In the genomic region with DNA sequence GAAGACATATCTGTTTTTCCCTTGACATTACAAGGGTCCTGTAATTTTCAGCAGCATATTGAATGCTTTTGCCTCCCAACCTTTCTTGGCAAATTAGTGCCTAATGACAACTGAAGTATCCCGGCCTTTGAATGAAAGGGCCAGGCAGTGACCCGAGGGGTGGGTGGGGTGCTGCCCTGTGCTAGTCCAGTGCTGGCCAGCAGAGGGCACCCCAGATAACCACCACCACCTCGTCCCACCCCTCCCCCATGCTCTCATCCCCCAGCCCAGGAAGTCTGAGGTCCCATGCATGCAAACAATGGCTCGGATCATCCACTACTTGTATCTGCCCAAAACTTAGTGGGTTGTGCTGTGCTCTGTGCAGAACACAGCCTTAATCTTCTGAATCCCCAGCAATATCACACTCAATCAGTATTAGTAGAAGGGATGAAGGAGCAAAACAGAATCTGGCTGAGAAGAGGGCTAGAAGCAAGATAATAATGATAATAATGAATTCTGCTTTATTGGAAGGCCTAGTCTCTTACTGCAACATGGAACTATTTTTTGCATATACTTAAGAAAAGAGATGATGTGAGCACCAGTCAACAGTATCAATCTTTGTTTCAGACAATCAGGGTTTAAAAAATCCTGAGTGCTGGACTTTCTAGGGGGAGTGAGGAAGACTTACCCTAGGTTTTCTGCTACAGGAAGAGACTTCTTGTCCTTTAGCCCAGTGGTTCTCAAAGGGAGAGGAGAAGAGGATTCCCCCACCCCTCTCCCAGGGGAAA, we compare ENCODE assay signal across 8 cellular contexts. TPM values are rescaled to one million over a fixed set of nuclear protein-coding genes. Genes with fewer than 3 reads are reported as not detected.
DNase-seq lines count a peak whose midpoint lies in the region; ATAC-seq, FAIRE-seq and TF ChIP-seq lines count a peak whose summit lies in the region.

No MANE protein-coding gene starts in this region.

- H3K9me3 ChIP-seq in HEK293 (ENCODE audit: control insufficient read depth, insufficient read depth, low read depth, low read length): no peaks in the 10 kb centered on the region
- no peaks in the 10 kb centered on the region for H3K9me3 ChIP-seq in H1 (ENCODE audit: insufficient read depth in 2 of 2, low read depth in 1 of 2, low read length in 1 of 2)
- H3K9me3 ChIP-seq in mucosa of descending colon: no peaks in the 10 kb centered on the region

- intact Hi-C loops in mucosa of descending colon (cut with DNase I, micrococcal nuclease): no loop called here

- H3K36me3 ChIP-seq in HEK293 (ENCODE audit: control insufficient read depth in 2 of 2, insufficient read depth in 1 of 2, low read length in 2 of 2) (no peaks in the 10 kb centered on the region), H1 (ENCODE audit: control insufficient read depth in 2 of 4, insufficient read depth in 4 of 4, low read length in 3 of 4) (no peaks in the 10 kb centered on the region), mucosa of descending colon (ENCODE audit: low read depth) (no peaks in the 10 kb centered on the region)

- FAIRE-seq in H1 (lab: Jason Lieb, UNC): peak; percentile 82

- H3K27me3 ChIP-seq in H1 (replicated peaks in 1 of 4; ENCODE audit: control insufficient read depth in 3 of 4, extremely low read depth in 1 of 4, insufficient read depth in 3 of 4, low read length in 3 of 4): peaks cover 3 to 22% (median 18%) of the 10 kb centered on the region in 4 experiments

- WGBS in H1 (ENCODE audit: extremely low coverage in 1 of 2, insufficient coverage in 1 of 2, insufficient read length in 1 of 2, insufficient replicate concordance in 2 of 2, low coverage in 1 of 2, low lambda C conversion rate in 2 of 2, missing lambda C conversion rate in 1 of 2), 2 experiments: 22% methylated on average over 4 of the region's 4 CpGs; no CpG with 5 or more reads in 1 of the 2 experiments

- no peak for TF ChIP-seq POLR2A in H1 (IDR thresholded peaks at IDR 0.05; ENCODE audit: control extremely low read depth in 1 of 2, low read depth in 2 of 2, low read length in 2 of 2)

- peaks cover 13% of the 10 kb centered on the region; the same call in 1 of the 2 replicates for H3K23me2 ChIP-seq in H1 (ENCODE audit: low read depth, low read length)

- H3K4me1 ChIP-seq in HEK293 (ENCODE audit: control insufficient read depth, insufficient read depth, low read length) (peaks cover 3% of the 10 kb centered on the region; the same call in 1 of the 2 replicates), H1 (replicated peaks in 1 of 4; ENCODE audit: control insufficient read depth in 3 of 4, insufficient read depth in 4 of 4, low read length in 3 of 4) (peaks cover 8 to 14% (median 12%) of the 10 kb centered on the region in 4 experiments), mucosa of descending colon (ENCODE audit: low read depth) (peaks cover 10% of the 10 kb centered on the region)

- no peak overlapping the region for H3K14ac ChIP-seq in H1 (ENCODE audit: insufficient read length)

- H3K79me2 ChIP-seq in H1 (ENCODE audit: control insufficient read depth in 1 of 2, insufficient read depth in 2 of 2, low read length in 2 of 2): no peaks in the 10 kb centered on the region

- CTCF ChIA-PET in HEK293 (lab: Yijun Ruan, JAX) (interaction anchor here (0.7 to 2.0 kb wide), 5 partner anchors 10 to 45 kb away, joined by 3 to 14 read pairs (median 4); no protein-coding TSS in a partner anchor), H1 (lab: Charles Lee; ENCODE audit: partially characterized antibody) (interaction anchor here (0.9 to 4.5 kb wide), 20 partner anchors 10 to 410 kb away, joined by 3 to 39 read pairs (median 4); no protein-coding TSS in a partner anchor)

- no peak overlapping the region for H3K9ac ChIP-seq in H1 (replicated peaks in 1 of 4; ENCODE audit: extremely low read depth in 1 of 4, low read depth in 3 of 4, low read length in 3 of 4)

- H3K4me3 ChIP-seq in HEK293 (ENCODE audit: low read depth, low read length) (no peak overlapping the region), H1 (ENCODE audit: extremely low read depth in 1 of 4, insufficient read depth in 2 of 4, low read depth in 3 of 4, low read length in 4 of 4) (peak overlapping the region in 1 of 4 experiments; percentile 11; a peak in 1 of 8 replicates), mucosa of descending colon (no peak overlapping the region)

- H3K79me1 ChIP-seq in H1 (ENCODE audit: low read depth, low read length): no peaks in the 10 kb centered on the region

- peak overlapping the region; percentile 85 for H4K91ac ChIP-seq in H1 (replicated peaks; ENCODE audit: insufficient read length, low read length)

- H2AFZ ChIP-seq in H1 (ENCODE audit: low read length): peak overlapping the region; percentile 85

- no peak overlapping the region for H2BK20ac ChIP-seq in H1 (ENCODE audit: low read length)

- peak overlapping the region; percentile 74 for H3K4ac ChIP-seq in H1 (replicated peaks; ENCODE audit: insufficient read length, low read depth, low read length)

- peak; percentile 87 for ATAC-seq in mucosa of descending colon
- ATAC-seq in GM18519 (IDR thresholded peaks at IDR 0.05; ENCODE audit: low FRiP score, unreplicated experiment): no peak

- H2BK12ac ChIP-seq in H1 (ENCODE audit: low read depth, low read length): no peak overlapping the region

- H3K27ac ChIP-seq in HEK293 (ENCODE audit: extremely low read depth, low read depth, low read length) (no peak overlapping the region), H1 (ENCODE audit: low read depth, low read length) (no peak overlapping the region)

- no peak overlapping the region for H4K8ac ChIP-seq in H1 (ENCODE audit: extremely low read depth, insufficient read depth, low read length)

- peak; percentile 58 to 69 for TF ChIP-seq RAD21 in H1 (IDR thresholded peaks at IDR 0.05 in 1 of 2, conservative IDR thresholded peaks at IDR 0.05 in 1 of 2; ENCODE audit: low read depth in 2 of 2, low read length in 2 of 2)

- H2BK120ac ChIP-seq in H1 (replicated peaks; ENCODE audit: low read depth, low read length): peak overlapping the region; percentile 91

- peak overlapping the region; percentile 98; the same call in 1 of the 2 replicates for H3K18ac ChIP-seq in H1 (ENCODE audit: extremely low read depth, low read length)

- no peak overlapping the region for H3K23ac ChIP-seq in H1 (ENCODE audit: insufficient read length)

- peak overlapping the region; percentile 63; the same call in 1 of the 2 replicates for H2BK5ac ChIP-seq in H1 (ENCODE audit: low read depth, low read length)

- DNase-seq in ELF-1 (ENCODE audit: low read depth, low spot score) (peak; percentile 92), NCI-H460 (ENCODE audit: extremely low read depth, low read depth) (peak; percentile 39), H1 (ENCODE audit: low read depth in 1 of 2, low spot score in 2 of 2) (peak in 1 of 2 experiments; percentile 88), mucosa of descending colon (peak; percentile 58 to 79 (median 70))
- peak; percentile 18 to 49 for DNase-seq in activated CD8-positive, alpha-beta memory T cell treated with anti-CD3 and anti-CD28 coated beads for 1 hour (ENCODE audit: extremely low read depth in 1 of 2, low read depth in 1 of 2)
- peak; percentile 35 for DNase-seq in stimulated activated naive CD4-positive, alpha-beta T cell treated with Interleukin-2 at 50 U/mL for 16 hours (lab: John Stamatoyannopoulos, UW)

- peak overlapping the region in 1 of 2 experiments; percentile 21; a peak in 1 of 4 replicates for H3K4me2 ChIP-seq in H1 (ENCODE audit: insufficient read depth in 1 of 2, low read depth in 2 of 2, low read length in 2 of 2)

- TF ChIP-seq CTCF in HEK293 (tag by site-specific recombination; IDR thresholded peaks at IDR 0.05) (peak; percentile 17; the same call in 1 of the 2 replicates), H1 (IDR thresholded peaks at IDR 0.05; ENCODE audit: control extremely low read depth in 1 of 3, insufficient read depth in 1 of 3, low read depth in 1 of 3, low read length in 3 of 3) (peak; percentile 80 to 96 (median 80)), mucosa of descending colon (IDR thresholded peaks at IDR 0.05) (peak; percentile 83)

- 0 out of 2 replicates have a peak overlapping the region, but pooled peaks have one; percentile 48 for H2BK15ac ChIP-seq in H1 (ENCODE audit: low read length)

- H2AK5ac ChIP-seq in H1 (ENCODE audit: low read depth, low read length): no peak overlapping the region

- peaks cover 4 to 6% of the 10 kb centered on the region in 2 experiments for H4K20me1 ChIP-seq in H1 (replicated peaks in 1 of 2; ENCODE audit: control insufficient read depth in 1 of 2, insufficient read depth in 2 of 2, low read length in 2 of 2)

- no peak overlapping the region for H4K5ac ChIP-seq in H1 (ENCODE audit: insufficient read length, low read depth, low read length)

- POLR2A ChIA-PET in HEK293 (lab: Yijun Ruan, JAX): no interaction called here
- POLR2A ChIA-PET in H1 (lab: Charles Lee; ENCODE audit: partially characterized antibody): no interaction called here

- no peak for TF ChIP-seq EP300 in H1 (IDR thresholded peaks at IDR 0.05; ENCODE audit: borderline replicate concordance in 1 of 2, low read depth in 2 of 2, low read length in 2 of 2)

- no peak overlapping the region for H3K56ac ChIP-seq in H1 (replicated peaks; ENCODE audit: insufficient read length, low read depth, low read length)

TF ChIP-seq in HEK293, 187 proteins besides CTCF, POLR2A, EP300 and RAD21 (continues in another document):
- TF ChIP-seq KLF9 (tag by site-specific recombination; IDR thresholded peaks at IDR 0.05; ENCODE audit: low read depth): peak; percentile 42; the same call in 1 of the 2 replicates
- no peak for TF ChIP-seq ZNF23 (tag by site-specific recombination; IDR thresholded peaks at IDR 0.05; ENCODE audit: borderline replicate concordance)
- peak; percentile 26; the same call in 1 of the 2 replicates for TF ChIP-seq ZNF654 (tag by site-specific recombination; IDR thresholded peaks at IDR 0.05; ENCODE audit: low read depth)

TF ChIP-seq in H1, 55 proteins besides CTCF, POLR2A, EP300 and RAD21 (continues in another document):
- TF ChIP-seq CHD2 (IDR thresholded peaks at IDR 0.05; ENCODE audit: low read length) (no peak; the same call in 1 of the 2 replicates), KDM4A (IDR thresholded peaks at IDR 0.05; ENCODE audit: low read depth, low read length, severe bottlenecking) (no peak), POU5F1 (IDR thresholded peaks at IDR 0.05; ENCODE audit: low read depth, low read length) (no peak), EGR1 (IDR thresholded peaks at IDR 0.05; ENCODE audit: borderline replicate concordance, low read depth, low read length) (no peak)

RNA-seq across cellular contexts. Expression of a gene that starts 3.8 kb away (rescaled TPM):
- 0.10 TPM in 1 of 2 replicates, not detected in the other for total RNA-seq in NCI-H460 (2014; rRNA removed; shearing (Covaris generic))
- not detected in 2 replicates for polyA plus RNA-seq in NCI-H460 (2014; cell fraction: nucleus; rRNA removed)
- total RNA-seq in H1 (2021; fragmentation: NEBNext Ultra II Directional; extraction: Animal tissue kit (Norgen Biotek cat#: 25700)): 0.80 and 0.84 TPM in 2 replicates
- 1.3 TPM in 2 replicates for polyA plus RNA-seq in H1 (2011; rRNA removed)
- polyA plus RNA-seq in H1 (2011; cell fraction: cytosol; rRNA removed): 1.4 TPM
- polyA plus RNA-seq in H1 (2011; cell fraction: nucleus; rRNA removed): 1.6 TPM
- polyA plus RNA-seq in H1 (2012, experiment 1 of 2): 1.1 to 1.4 TPM (median 1.2 TPM) in 4 replicates
- 0.34 TPM for polyA plus RNA-seq in H1 (2012, experiment 2 of 2)
- 1.6 TPM for polyA plus RNA-seq in H1 (2013, experiment 1 of 2)
- polyA plus RNA-seq in H1 (2013, experiment 2 of 2): 1.4 TPM
- 2.9 and 3.0 TPM in 2 replicates for polyA minus RNA-seq in H1 (2011; rRNA and poly(A)+ RNA removed)
- 1.7 TPM for polyA minus RNA-seq in H1 (2011; cell fraction: cytosol; rRNA and poly(A)+ RNA removed)
- polyA minus RNA-seq in H1 (2011; cell fraction: nucleus; rRNA and poly(A)+ RNA removed): 1.1 TPM
- total RNA-seq in mucosa of descending colon: not detected

Comparison
In these comparisons a context has a peak if more than half of its experiments do, and no peak if none do; other contexts are left out.
1. CTCF ChIP-seq: peak in every context shown above with its lines; median percentile 83 in mucosa of descending colon; 80 in H1; 17 in HEK293.